ENCODE assay signal across 15 cellular contexts in genomic region chr15:91950631-91951384, GRCh38.
A peak's percentile ranks its signal among the peaks of the same experiment; 100 is the strongest.
DNase-seq lines count a peak whose midpoint lies in the region; ATAC-seq and TF ChIP-seq lines count a peak whose summit lies in the region.
"Had no signal": no experiment of that assay in that cellular context is flagged by ENCODE, and none has a peak within 500 bp of the region (broad histone marks: within the 10 kb centered on the region; RNA-seq: fewer than 3 reads in every experiment).

No MANE protein-coding gene starts in this region.

- no peaks in the 10 kb centered on the region; the same call in 1 of the 2 replicates for H3K4me1 ChIP-seq in HEK293 (ENCODE audit: control insufficient read depth, insufficient read depth, low read length)
- peaks cover 59 to 100% (median 92%) of the 10 kb centered on the region in 3 donors for H3K4me1 ChIP-seq in esophagus squamous epithelium

- CTCF ChIA-PET in HEK293 (lab: Yijun Ruan, JAX): no interaction called here
- CTCF ChIA-PET in activated CD4-positive, alpha-beta T cell treated with anti-CD3 and anti-CD28 coated beads for 36 hours (lab: Charles Lee): no interaction called here

- H3K36me3 Mint-ChIP-seq in activated CD4-positive, alpha-beta T cell treated with anti-CD3 and anti-CD28 coated beads for 36 hours (ENCODE audit: low read depth): no peaks in the 10 kb centered on the region
- H3K36me3 Mint-ChIP-seq: brain, mesothelial cell of epicardium had no signal

- no peak overlapping the region for H3K9ac ChIP-seq in SK-N-MC (ENCODE audit: insufficient read length)

- TF ChIP-seq CTCF in AG09309 (IDR thresholded peaks at IDR 0.05; ENCODE audit: control insufficient read depth, insufficient read depth, low read depth, low read length, missing control alignments) (peak; percentile 1), HEK293 (tag by site-specific recombination; IDR thresholded peaks at IDR 0.05) (no peak), esophagus squamous epithelium (IDR thresholded peaks at IDR 0.05) (peak in 3 of 6 experiments; percentile 27 to 58 (median 43))

- H3K4me3 Mint-ChIP-seq in activated CD4-positive, alpha-beta T cell treated with anti-CD3 and anti-CD28 coated beads for 36 hours: no peak overlapping the region
- H3K4me3 Mint-ChIP-seq: activated naive CD4-positive, alpha-beta T cell treated with anti-CD3 and anti-CD28 coated beads for 36 hours; brain; mesothelial cell of epicardium had no signal

- POLR2A ChIA-PET in HEK293 (lab: Yijun Ruan, JAX): no interaction called here
- POLR2A ChIA-PET in activated CD4-positive, alpha-beta T cell treated with anti-CD3 and anti-CD28 coated beads for 36 hours (lab: Charles Lee): no interaction called here

- no peaks in the 10 kb centered on the region for H3K27me3 Mint-ChIP-seq in activated CD4-positive, alpha-beta T cell treated with anti-CD3 and anti-CD28 coated beads for 36 hours
- H3K27me3 Mint-ChIP-seq: brain had no signal

- H3K36me3 ChIP-seq in HEK293 (ENCODE audit: control insufficient read depth in 2 of 2, insufficient read depth in 1 of 2, low read length in 2 of 2): no peaks in the 10 kb centered on the region
- no peaks in the 10 kb centered on the region for H3K36me3 ChIP-seq in SK-N-MC (ENCODE audit: insufficient read depth, low read length)
- H3K36me3 ChIP-seq in esophagus squamous epithelium: no peaks in the 10 kb centered on the region
- H3K36me3 ChIP-seq: spleen had no signal

- no peak overlapping the region for H3K4me3 ChIP-seq in AG09309 (ENCODE audit: control insufficient read depth, low read depth, low read length)
- H3K4me3 ChIP-seq in HEK293 (ENCODE audit: low read depth, low read length): no peak overlapping the region
- no peak overlapping the region for H3K4me3 ChIP-seq in SK-N-MC
- H3K4me3 ChIP-seq in esophagus squamous epithelium: no peak overlapping the region
- H3K4me3 ChIP-seq: spleen had no signal

- TF ChIP-seq POLR2A in esophagus squamous epithelium (IDR thresholded peaks at IDR 0.05): no peak

- intact Hi-C loops in esophagus squamous epithelium (cut with DNase I): loop anchor here (5.0 kb wide), 1 partner anchor 94 kb away; no protein-coding TSS in a partner anchor
- intact Hi-C loops in activated CD4-positive, alpha-beta T cell treated with anti-CD3 and anti-CD28 coated beads for 36 hours (cut with DNase I, micrococcal nuclease): no loop called here

- H3K27me3 ChIP-seq in esophagus squamous epithelium: no peaks in the 10 kb centered on the region

- H3K27ac Mint-ChIP-seq in activated CD4-positive, alpha-beta T cell treated with anti-CD3 and anti-CD28 coated beads for 36 hours: no peak overlapping the region
- H3K27ac Mint-ChIP-seq: activated naive CD4-positive, alpha-beta T cell treated with anti-CD3 and anti-CD28 coated beads for 36 hours; brain; mesothelial cell of epicardium had no signal

- DNase-seq in AG09309 (ENCODE audit: low read depth) (no peak), SK-N-MC (ENCODE audit: low read depth, low spot score) (peak; percentile 64), esophagus squamous epithelium (lab: John Stamatoyannopoulos, UW) (no peak), NCI-H1694 (lab: John Stamatoyannopoulos, UW) (no peak), UCSD-AML1 (lab: John Stamatoyannopoulos, UW; ENCODE audit: unreplicated experiment) (no peak), SHP77 treated with DMSO at 0.1 percent for 48 hours (lab: John Stamatoyannopoulos, UW) (no peak)
- DNase-seq in activated CD4-positive, alpha-beta T cell treated with anti-CD3 and anti-CD28 coated beads for 36 hours: no peak
- DNase-seq: activated naive CD4-positive, alpha-beta T cell treated with anti-CD3 and anti-CD28 coated beads for 36 hours; head of caudate nucleus; NCI-H2081; spleen had no signal

- H3K9me3 Mint-ChIP-seq in activated CD4-positive, alpha-beta T cell treated with anti-CD3 and anti-CD28 coated beads for 36 hours (ENCODE audit: low read depth): no peaks in the 10 kb centered on the region
- H3K9me3 Mint-ChIP-seq: activated naive CD4-positive, alpha-beta T cell treated with anti-CD3 and anti-CD28 coated beads for 36 hours; brain; mesothelial cell of epicardium had no signal

- no peaks in the 10 kb centered on the region for H3K9me3 ChIP-seq in HEK293 (ENCODE audit: control insufficient read depth, insufficient read depth, low read depth, low read length)
- H3K9me3 ChIP-seq in SK-N-MC (ENCODE audit: low read depth, low read length): no peaks in the 10 kb centered on the region
- H3K9me3 ChIP-seq in esophagus squamous epithelium: no peaks in the 10 kb centered on the region
- H3K9me3 ChIP-seq: spleen had no signal

- peaks cover 45% of the 10 kb centered on the region for H3K4me1 Mint-ChIP-seq in activated CD4-positive, alpha-beta T cell treated with anti-CD3 and anti-CD28 coated beads for 36 hours

- H3K27ac ChIP-seq in HEK293 (ENCODE audit: extremely low read depth, low read depth, low read length) (no peak overlapping the region), SK-N-MC (peak overlapping the region; percentile 68), esophagus squamous epithelium (peak overlapping the region; percentile 68 to 91 (median 79))
- H3K27ac ChIP-seq: HL-60 had no signal

- no peak for ATAC-seq in activated CD4-positive, alpha-beta T cell treated with anti-CD3 and anti-CD28 coated beads for 36 hours

- WGBS in esophagus squamous epithelium, 2 donors: 43 to 45% methylated on average over 2 of the region's 2 CpGs

TF ChIP-seq in HEK293, 187 proteins besides CTCF, POLR2A, EP300 and RAD21:
- TF ChIP-seq ZNF664 (tag by site-specific recombination; IDR thresholded peaks at IDR 0.05) (peak; percentile 22; the same call in 1 of the 2 replicates), KLF10 (tag by site-specific recombination; IDR thresholded peaks at IDR 0.05) (no peak), ZNF660 (tag by site-specific recombination; IDR thresholded peaks at IDR 0.05) (peak; percentile 70), GLIS1 (tag by site-specific recombination; IDR thresholded peaks at IDR 0.05) (no peak), ZNF19 (tag by site-specific recombination; IDR thresholded peaks at IDR 0.05; ENCODE audit: low read depth) (no peak), ZBTB44 (tag by site-specific recombination; IDR thresholded peaks at IDR 0.05) (no peak), ZBTB21 (tag by site-specific recombination; IDR thresholded peaks at IDR 0.05) (no peak)
TF ChIP-seq in HEK293: peak in this region for 2.
